In the genomic region with DNA sequence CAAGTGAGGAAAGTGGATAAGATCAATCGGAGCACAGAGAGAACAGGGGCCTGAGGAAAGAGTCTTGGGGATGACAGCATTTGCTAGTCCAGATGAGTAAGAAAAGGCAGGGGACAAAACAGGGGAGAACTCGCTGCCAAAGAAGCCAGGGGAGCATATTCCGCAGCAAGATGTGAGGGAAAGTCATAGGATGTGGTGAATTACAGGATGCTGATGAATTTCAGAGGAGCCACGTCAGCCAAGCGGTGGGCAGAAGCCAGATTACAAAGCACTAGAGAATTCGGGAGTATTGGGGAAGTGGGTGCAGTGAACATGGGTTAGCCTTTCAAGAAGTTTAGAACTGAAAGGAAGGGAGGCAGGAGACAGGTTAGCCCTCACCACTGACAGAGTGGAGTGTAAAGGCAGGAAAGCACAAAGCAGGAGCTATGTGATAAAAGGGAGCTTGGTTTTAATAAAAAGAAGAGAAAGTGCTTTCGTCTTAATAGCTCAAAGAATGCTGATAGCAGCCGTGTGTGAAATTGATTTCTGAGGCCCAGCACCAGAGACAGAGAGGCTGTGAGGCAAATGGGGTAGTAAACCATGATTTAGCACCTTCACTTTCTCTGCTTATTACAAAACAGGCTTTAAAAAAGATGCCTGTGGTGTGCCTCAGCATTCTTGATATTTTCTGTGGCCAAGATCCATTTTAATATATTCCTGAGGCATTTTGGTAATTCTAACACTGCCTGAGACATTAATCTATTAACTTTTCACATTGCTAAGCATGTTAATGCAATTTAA, we compare ENCODE assay signal across 12 cellular contexts. TPM values are rescaled to one million over a fixed set of nuclear protein-coding genes. Genes with fewer than 3 reads are reported as not detected.
DNase-seq lines count a peak whose midpoint lies in the region; ATAC-seq, FAIRE-seq and TF ChIP-seq lines count a peak whose summit lies in the region.
"Had no signal": no experiment of that assay in that cellular context is flagged by ENCODE, and none has a peak within 500 bp of the region (broad histone marks: within the 10 kb centered on the region; RNA-seq: fewer than 3 reads in every experiment).

No MANE protein-coding gene starts in this region.

- no peak for TF ChIP-seq POLR2A in breast epithelium (IDR thresholded peaks at IDR 0.05)
- TF ChIP-seq POLR2A in vagina (IDR thresholded peaks at IDR 0.05): no peak
- TF ChIP-seq POLR2A in GM12892 (IDR thresholded peaks at IDR 0.05; ENCODE audit: low read depth, low read length): no peak

- H3K4me3 ChIP-seq in heart right ventricle (peak overlapping the region in 2 of 10 donors; percentile 4 to 28), breast epithelium (peak overlapping the region in 2 of 3 donors; percentile 16 to 19), lung (no peak overlapping the region), vagina (peak overlapping the region in 1 of 2 donors; percentile 10)
- H3K4me3 ChIP-seq: A549 had no signal

- ATAC-seq in heart right ventricle (peak in 6 of 8 donors; percentile 16 to 75 (median 56)), lung (ENCODE audit: insufficient read depth, low FRiP score) (peak; percentile 5)

- H3K9me3 ChIP-seq in heart right ventricle (no peaks in the 10 kb centered on the region), breast epithelium (no peaks in the 10 kb centered on the region), lung (ENCODE audit: control insufficient read depth in 2 of 2, insufficient read depth in 1 of 2, low read length in 1 of 2) (no peaks in the 10 kb centered on the region), vagina (no peaks in the 10 kb centered on the region)
- H3K9me3 ChIP-seq: A549, heart left ventricle had no signal

- H3K36me3 ChIP-seq in heart right ventricle: no peaks in the 10 kb centered on the region
- no peaks in the 10 kb centered on the region for H3K36me3 ChIP-seq in breast epithelium
- H3K36me3 ChIP-seq in lung (ENCODE audit: control insufficient read depth in 2 of 2, insufficient read depth in 2 of 2, low read length in 2 of 2): no peaks in the 10 kb centered on the region
- H3K36me3 ChIP-seq in vagina: no peaks in the 10 kb centered on the region
- H3K36me3 ChIP-seq: heart left ventricle had no signal

- DNase-seq in heart right ventricle (peak in 1 of 2 donors; percentile 27), cardiac septum (ENCODE audit: low spot score) (no peak), breast epithelium (ENCODE audit: low spot score in 2 of 2) (no peak), lung (ENCODE audit: low spot score) (no peak), vagina (ENCODE audit: extremely low spot score in 2 of 2) (no peak), GM12892 (ENCODE audit: insufficient read length) (no peak), NCI-H187 treated with DMSO at 0.1 percent for 48 hours (lab: John Stamatoyannopoulos, UW) (no peak)
- no peak for DNase-seq in activated CD8-positive, alpha-beta memory T cell treated with anti-CD3 and anti-CD28 coated beads, Interleukin-2, amount 50 U/mL, for 4 hours
- DNase-seq: MM.1S had no signal

- H3K27me3 ChIP-seq in heart right ventricle: no peaks in the 10 kb centered on the region
- no peaks in the 10 kb centered on the region for H3K27me3 ChIP-seq in breast epithelium
- no peaks in the 10 kb centered on the region for H3K27me3 ChIP-seq in lung (ENCODE audit: control insufficient read depth, insufficient read depth)
- no peaks in the 10 kb centered on the region for H3K27me3 ChIP-seq in vagina
- H3K27me3 ChIP-seq: heart left ventricle had no signal

- intact Hi-C loops in heart right ventricle (cut with DNase I): no loop called here
- intact Hi-C loops in cardiac septum (cut with DNase I): no loop called here
- intact Hi-C loops in breast epithelium (cut with DNase I; ENCODE audit: low total_unique reads): no loop called here
- intact Hi-C loops in vagina (cut with DNase I): no loop called here

- 45 to 47% methylated on average over 8 of the region's 8 CpGs for WGBS in heart right ventricle, 2 donors
- 66 to 73% methylated on average over 8 of the region's 8 CpGs for whole genome bisulfite sequencing in lung, 2 donors

- no peak for FAIRE-seq in GM12892 (lab: Jason Lieb, UNC)
- FAIRE-seq: A549 had no signal

- H3K4me1 ChIP-seq in heart right ventricle: peaks cover 0 to 29% (median 0%) of the 10 kb centered on the region in 9 donors
- no peaks in the 10 kb centered on the region for H3K4me1 ChIP-seq in breast epithelium
- no peaks in the 10 kb centered on the region for H3K4me1 ChIP-seq in lung (ENCODE audit: control insufficient read depth in 2 of 2, insufficient read depth in 2 of 2, low read length in 2 of 2)
- H3K4me1 ChIP-seq in vagina: peaks cover 16% of the 10 kb centered on the region
- H3K4me1 ChIP-seq: A549 had no signal

- TF ChIP-seq CTCF in heart right ventricle (IDR thresholded peaks at IDR 0.05) (no peak), breast epithelium (IDR thresholded peaks at IDR 0.05) (no peak), lung (IDR thresholded peaks at IDR 0.05; ENCODE audit: control extremely low read depth, extremely low read depth) (no peak), vagina (IDR thresholded peaks at IDR 0.05) (no peak)

- H3K27ac ChIP-seq in heart right ventricle: peak overlapping the region in 5 of 10 donors; percentile 28 to 75 (median 54)
- H3K27ac ChIP-seq in breast epithelium: peak overlapping the region; percentile 37 to 71
- no peak overlapping the region for H3K27ac ChIP-seq in lung (ENCODE audit: low read depth in 1 of 2, low read length in 1 of 2)
- H3K27ac ChIP-seq in vagina: peak overlapping the region; percentile 71
- H3K27ac ChIP-seq: A549 had no signal

RNA-seq across cellular contexts. Expression of a gene that starts 16.8 kb away (rescaled TPM):
- total RNA-seq in heart right ventricle (1 to 10 TPM in 7 of 10 donors, under 1 TPM in 3; 0.47 to 5.2 (median 2.0) TPM), cardiac septum (2.1 TPM), breast epithelium (1 to 10 TPM; 3.6 to 7.5 (median 4.2) TPM), lung (10 to 100 TPM in 1 of 2 donors, 1 to 10 TPM in 1; 2.2 to 36.2 TPM), vagina (8.1 TPM)
- polyA plus RNA-seq in heart right ventricle (1 to 10 TPM in 1 of 2 donors, under 1 TPM in 1; 0.37 to 1.6 TPM), lung (under 1 TPM; 0.25 to 0.55 TPM)
- polyA plus RNA-seq in GM12892 (2012; ENCODE audit: missing spikeins): not detected
- total RNA-seq: SK-MEL-5 had no signal

Comparison
In these comparisons a context has a peak if more than half of its experiments do, and no peak if none do; other contexts are left out.
1. H3K27ac ChIP-seq: peak in breast epithelium (2 of 2) and vagina (single experiment); none in lung (0 of 2).